ENCODE assay signal across 1 cellular context in the genomic region with DNA sequence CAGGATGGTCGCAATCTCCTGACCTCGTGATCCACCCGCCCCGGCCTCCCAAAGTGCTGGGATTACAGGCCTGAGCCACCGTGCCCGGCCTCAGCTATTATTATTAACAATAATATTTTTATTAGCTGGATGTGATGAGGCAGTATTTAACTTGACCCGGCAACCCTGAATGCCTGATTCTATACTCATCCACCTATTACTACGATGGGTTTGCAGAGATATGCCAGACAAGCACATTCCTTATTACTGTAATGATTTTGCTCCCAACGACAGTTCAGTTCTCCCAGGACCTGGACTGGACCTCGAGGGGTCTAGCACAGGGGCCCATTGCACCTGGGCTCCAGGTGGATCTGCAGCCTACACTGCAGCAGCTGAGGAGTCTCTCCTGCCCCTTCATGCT.
A peak's percentile ranks its signal among the peaks of the same experiment; 100 is the strongest.
TF ChIP-seq lines count a peak whose summit lies in the region.

No MANE protein-coding gene starts in this region.

TF ChIP-seq in IMR-90, 13 proteins besides CTCF, POLR2A, EP300 and RAD21:
- TF ChIP-seq MAFK (IDR thresholded peaks at IDR 0.05; ENCODE audit: low read depth, low read length) (0 out of 2 replicates have a peak, but pooled peaks have one; percentile 10), RFX5 (IDR thresholded peaks at IDR 0.05; ENCODE audit: low read depth, low read length) (no peak)
